In genomic region chr10:84140036-84140379, GRCh38 we compare ENCODE assay signal across 8 cellular contexts. TPM values are rescaled to one million over a fixed set of nuclear protein-coding genes. Genes with fewer than 3 reads are reported as not detected.
DNase-seq lines count a peak whose midpoint lies in the region; ATAC-seq and TF ChIP-seq lines count a peak whose summit lies in the region.

No MANE protein-coding gene starts in this region.

- peaks cover 36% of the 10 kb centered on the region for H3K4me1 Mint-ChIP-seq in activated T-cell treated with anti-CD3 and anti-CD28 coated beads, Interleukin-2, amount 50 U/mL, for 4 hours (ENCODE audit: low read depth)

- ATAC-seq in activated T-cell treated with anti-CD3 and anti-CD28 coated beads, Interleukin-2, amount 50 U/mL, for 4 hours, result no peak
- peak; percentile 1 for ATAC-seq in mucosa of descending colon

- H3K36me3 ChIP-seq in Peyer's patch (peaks cover 0 to 34% (median 0%) of the 10 kb centered on the region in 3 donors), mucosa of descending colon (ENCODE audit: low read depth) (peaks cover 20% of the 10 kb centered on the region)

- H3K4me3 Mint-ChIP-seq in activated T-cell treated with anti-CD3 and anti-CD28 coated beads, Interleukin-2, amount 50 U/mL, for 4 hours, result peak overlapping the region; percentile 96

- no peaks in the 10 kb centered on the region for H3K27me3 Mint-ChIP-seq in activated T-cell treated with anti-CD3 and anti-CD28 coated beads, Interleukin-2, amount 50 U/mL, for 4 hours (ENCODE audit: low read depth)

- no peaks in the 10 kb centered on the region for H3K27me3 ChIP-seq in Peyer's patch

- H3K9me3 ChIP-seq in Peyer's patch, result no peaks in the 10 kb centered on the region
- H3K9me3 ChIP-seq in mucosa of descending colon, result no peaks in the 10 kb centered on the region

- H3K36me3 Mint-ChIP-seq in activated T-cell treated with anti-CD3 and anti-CD28 coated beads, Interleukin-2, amount 50 U/mL, for 4 hours (ENCODE audit: insufficient read depth), result peaks cover 17% of the 10 kb centered on the region

- no peaks in the 10 kb centered on the region for H3K9me3 Mint-ChIP-seq in activated T-cell treated with anti-CD3 and anti-CD28 coated beads, Interleukin-2, amount 50 U/mL, for 4 hours

- intact Hi-C loops in mucosa of descending colon (cut with DNase I, micrococcal nuclease), result loop anchor here in 1 of 2 donors (10.0 kb wide), 1 partner anchor 65 kb away; no protein-coding TSS in a partner anchor

- peak overlapping the region; percentile 73 to 98 (median 90) for H3K4me3 ChIP-seq in Peyer's patch
- peak overlapping the region; percentile 96 for H3K4me3 ChIP-seq in mucosa of descending colon

- H3K4me1 ChIP-seq in Peyer's patch (peaks cover 2 to 16% (median 7%) of the 10 kb centered on the region in 4 donors), mucosa of descending colon (ENCODE audit: low read depth) (peaks cover 29% of the 10 kb centered on the region)

- no peak for TF ChIP-seq POLR2A in Peyer's patch (IDR thresholded peaks at IDR 0.05)

- TF ChIP-seq CTCF in Peyer's patch (IDR thresholded peaks at IDR 0.05) (no peak), mucosa of descending colon (IDR thresholded peaks at IDR 0.05) (no peak), GM20000 (IDR thresholded peaks at IDR 0.05; ENCODE audit: extremely low read depth, missing control alignments) (no peak)

- DNase-seq in activated T-cell treated with anti-CD3 and anti-CD28 coated beads, Interleukin-2, amount 50 U/mL, for 4 hours, result no peak
- no peak for DNase-seq in activated T-cell treated with anti-CD3 and anti-CD28 coated beads for 4 hours
- DNase-seq in Peyer's patch, result no peak
- peak; percentile 4 for DNase-seq in effector CD4-positive, alpha-beta T cell
- no peak for DNase-seq in mucosa of descending colon
- DNase-seq in GM20000 (ENCODE audit: low spot score), result no peak
- DNase-seq in NCI-H510A treated with DMSO at 0.1 percent for 48 hours (lab: John Stamatoyannopoulos, UW), result no peak
- no peak for DNase-seq in NCI-H2081 treated with DMSO at 0.1 percent for 48 hours (lab: John Stamatoyannopoulos, UW)

- H3K27ac ChIP-seq in Peyer's patch, result peak overlapping the region; percentile 95 to 99 (median 98)

RNA-seq across cellular contexts. Expression of gene GHITM, which starts 0.7 kb away (rescaled TPM):
- total RNA-seq in activated T-cell treated with anti-CD3 and anti-CD28 coated beads, Interleukin-2, amount 50 U/mL, for 4 hours, result 100 to 1,000 TPM; 206 to 234 (median 220) TPM
- total RNA-seq in Peyer's patch, result 100 to 1,000 TPM; 111 to 270 (median 143) TPM
- 100 to 1,000 TPM; 216 to 279 (median 271) TPM for total RNA-seq in mucosa of descending colon

RNA-seq across cellular contexts. Expression of gene GPR15LG, which starts 33.6 kb away (rescaled TPM):
- not detected for total RNA-seq in activated T-cell treated with anti-CD3 and anti-CD28 coated beads, Interleukin-2, amount 50 U/mL, for 4 hours
- 10 to 100 TPM; 23.1 to 83.2 (median 52.2) TPM for total RNA-seq in Peyer's patch
- total RNA-seq in mucosa of descending colon, result 100 to 1,000 TPM; 231 to 725 (median 467) TPM

RNA-seq across cellular contexts. Expression of gene CDHR1, which starts 54.3 kb away (rescaled TPM):
- total RNA-seq in activated T-cell treated with anti-CD3 and anti-CD28 coated beads, Interleukin-2, amount 50 U/mL, for 4 hours, result 1 to 10 TPM in 1 of 3 donors, under 1 TPM in 2; 0.22 to 1.3 (median 0.28) TPM
- 10 to 100 TPM; 22.6 to 87.0 (median 59.9) TPM for total RNA-seq in Peyer's patch
- 100 to 1,000 TPM in 2 of 3 donors, 10 to 100 TPM in 1; 39.6 to 169 (median 114) TPM for total RNA-seq in mucosa of descending colon

Comparison
In these comparisons a context has a peak if more than half of its experiments do, and no peak if none do; other contexts are left out.
1. RNA of gene GPR15LG, which starts 33.6 kb away (total RNA-seq): 231 to 725 TPM in mucosa of descending colon and 23.1 to 83.2 TPM in Peyer's patch; not detected in activated T-cell treated with anti-CD3 and anti-CD28 coated beads, Interleukin-2, amount 50 U/mL, for 4 hours; every median in the first group is over 10 times any median in the second.
2. RNA of gene CDHR1, which starts 54.3 kb away (total RNA-seq): 39.6 to 169 TPM in mucosa of descending colon and 22.6 to 87.0 TPM in Peyer's patch; 0.22 to 1.3 TPM in activated T-cell treated with anti-CD3 and anti-CD28 coated beads, Interleukin-2, amount 50 U/mL, for 4 hours; every median in the first group is over 10 times any median in the second.